ENCODE assay signal across 8 cellular contexts in genomic region chr1:211514030-211514754, GRCh38. TPM values are rescaled to one million over a fixed set of nuclear protein-coding genes. Genes with fewer than 3 reads are reported as not detected.
DNase-seq lines count a peak whose midpoint lies in the region; ATAC-seq and TF ChIP-seq lines count a peak whose summit lies in the region.

No MANE protein-coding gene starts in this region.

- peak overlapping the region; percentile 55 for H3K4me2 ChIP-seq in PC-9

- H3F3A ChIP-seq in PC-9 (ENCODE audit: insufficient read depth, low read depth) = peaks cover 33% of the 10 kb centered on the region

- no peak overlapping the region for H2AFZ ChIP-seq in PC-9

- no TSS peak for BruUV-seq in PC-9 (replicated peaks; lab: Mats Ljungman, UMichigan)

- no peaks in the 10 kb centered on the region for H3K79me2 ChIP-seq in PC-9 (ENCODE audit: low read depth)

- intact Hi-C loops in PC-9 (cut with micrococcal nuclease; ENCODE audit: unreplicated experiment) = loop anchor here (1.0 to 10.0 kb wide), 5 partner anchors 38 to 929 kb away; no protein-coding TSS in a partner anchor

- peaks cover 8% of the 10 kb centered on the region for H3K27me3 Mint-ChIP-seq in nephron (ENCODE audit: low read depth)

- no peaks in the 10 kb centered on the region for H3K27me3 ChIP-seq in PC-9 (ENCODE audit: insufficient read depth, low read depth)

- POLR2A ChIA-PET in PC-9 (lab: Charles Lee; ENCODE audit: unreplicated experiment) = interaction anchor here (0.6 to 0.8 kb wide), 2 partner anchors 65 to 138 kb away, joined by 9 to 13 read pairs; partner anchors contain the start of gene SLC30A1

- no peaks in the 10 kb centered on the region for H3K9me2 ChIP-seq in PC-9 (ENCODE audit: insufficient read depth)

- H3K36me3 Mint-ChIP-seq in nephron (ENCODE audit: low read depth) = no peaks in the 10 kb centered on the region

- H3K4me3 Mint-ChIP-seq in nephron = peak overlapping the region; percentile 44 to 54 (median 48)

- H3K27ac Mint-ChIP-seq in nephron = peak overlapping the region; percentile 79 to 85 (median 84)

- peak; percentile 69 for ATAC-seq in GM21723 (IDR thresholded peaks at IDR 0.05; ENCODE audit: unreplicated experiment)

- H4K20me1 ChIP-seq in PC-9 (ENCODE audit: insufficient read depth) = no peaks in the 10 kb centered on the region

- H3K4me3 ChIP-seq in Jurkat, Clone E6-1 (ENCODE audit: low read length) = no peak overlapping the region
- no peak overlapping the region for H3K4me3 ChIP-seq in PC-9

- H3K4me1 Mint-ChIP-seq in nephron = peaks cover 16% of the 10 kb centered on the region

- H3K36me3 ChIP-seq in PC-9 (ENCODE audit: low read depth) = no peaks in the 10 kb centered on the region

- TF ChIP-seq CTCF in PC-9 (conservative IDR thresholded peaks at IDR 0.05) = peak; percentile 84
- peak; percentile 75 to 82 (median 79) for TF ChIP-seq CTCF in nephron (IDR thresholded peaks at IDR 0.05; ENCODE audit: unreplicated experiment in 3 of 3)

- H3K9me3 ChIP-seq in PC-9 (ENCODE audit: insufficient read depth, low read depth) = no peaks in the 10 kb centered on the region

- H3K27ac ChIP-seq in PC-9 = peak overlapping the region; percentile 63

- peak; percentile 77 for DNase-seq in DMS79 treated with DMSO at 0.1 percent for 48 hours (lab: John Stamatoyannopoulos, UW)
- peak; percentile 51 for DNase-seq in Jurkat, Clone E6-1 (ENCODE audit: low read depth, low spot score)
- DNase-seq in PC-9 = peak; percentile 78 to 90
- peak; percentile 69 for DNase-seq in activated T-cell treated with anti-CD3 and anti-CD28 coated beads for 48 hours (ENCODE audit: low read depth)
- DNase-seq in fibroblast of gingiva (ENCODE audit: low read depth) = peak; percentile 76
- DNase-seq in stimulated activated naive CD4-positive, alpha-beta T cell treated with Interleukin-2 at 50 U/mL for 16 hours (lab: John Stamatoyannopoulos, UW) = peak; percentile 64

- H3K4me1 ChIP-seq in PC-9 (replicated peaks; ENCODE audit: insufficient read depth) = peaks cover 41% of the 10 kb centered on the region

- H3K9me3 Mint-ChIP-seq in nephron = no peaks in the 10 kb centered on the region

- CTCF ChIA-PET in PC-9 (lab: Charles Lee) = interaction anchor here (0.6 to 2.1 kb wide), 6 partner anchors 17 to 1638 kb away, joined by 3 to 8 read pairs (median 6); no protein-coding TSS in a partner anchor

RNA-seq across cellular contexts. Expression of gene RD3, which starts 22.2 kb away (rescaled TPM):
- polyA plus RNA-seq in Jurkat, Clone E6-1 (2012; ENCODE audit: insufficient read depth, insufficient read length) = not detected
- total RNA-seq in PC-9 (2021) = 0.45 and 1.2 TPM in 2 replicates
